ENCODE assay signal across 10 cellular contexts in the genomic region with DNA sequence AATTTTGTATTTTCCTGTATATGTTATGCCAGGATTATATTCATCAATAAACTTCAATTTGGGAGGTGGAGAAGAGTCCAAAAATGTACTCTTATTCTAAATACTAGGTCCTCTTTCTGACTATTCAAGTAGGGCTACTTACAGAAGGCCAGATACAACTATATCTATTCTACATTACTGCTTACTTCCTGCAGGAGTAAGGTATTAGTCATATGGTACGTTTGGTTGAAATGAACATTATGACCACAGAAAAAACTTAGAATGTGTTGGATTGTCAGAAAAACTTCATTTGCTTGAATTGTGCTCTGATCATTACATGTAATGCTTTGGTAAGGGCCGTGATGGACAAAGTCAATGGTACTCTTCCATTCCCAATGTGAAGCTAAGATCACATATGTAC. TPM values are rescaled to one million over a fixed set of nuclear protein-coding genes. Genes with fewer than 3 reads are reported as not detected.
DNase-seq lines count a peak whose midpoint lies in the region; ATAC-seq and TF ChIP-seq lines count a peak whose summit lies in the region.
"Had no signal": no experiment of that assay in that cellular context is flagged by ENCODE, and none has a peak within 500 bp of the region (broad histone marks: within the 10 kb centered on the region; RNA-seq: fewer than 3 reads in every experiment).

No MANE protein-coding gene starts in this region.

- H3K4me1 Mint-ChIP-seq in T-helper 1 cell treated with Interleukin-12 subunit alpha and Interleukin-12 subunit beta and Interleukin-4 antibody, amounts not matched to agents 30 μg/mL and 1 μg/mL, for 36 hours (ENCODE audit: low read depth): peaks cover 38% of the 10 kb centered on the region
- peaks cover 67 to 83% of the 10 kb centered on the region in 2 donors for H3K4me1 Mint-ChIP-seq in natural killer cell treated with Interleukin-12 subunit alpha and Interleukin-12 subunit beta and Interleukin-15 and Interleukin-18, amount 100 ng/mL, for 72 hours (ENCODE audit: low read depth in 2 of 2)

- peak overlapping the region; percentile 91 for H3K27ac Mint-ChIP-seq in T-helper 1 cell treated with Interleukin-12 subunit alpha and Interleukin-12 subunit beta and Interleukin-4 antibody, amounts not matched to agents 30 μg/mL and 1 μg/mL, for 36 hours
- peak overlapping the region; percentile 90 to 95 for H3K27ac Mint-ChIP-seq in natural killer cell treated with Interleukin-12 subunit alpha and Interleukin-12 subunit beta and Interleukin-15 and Interleukin-18, amount 100 ng/mL, for 72 hours
- H3K27ac Mint-ChIP-seq: endodermal cell had no signal

- H3K4me3 Mint-ChIP-seq in T-helper 1 cell treated with Interleukin-12 subunit alpha and Interleukin-12 subunit beta and Interleukin-4 antibody, amounts not matched to agents 30 μg/mL and 1 μg/mL, for 36 hours: peak overlapping the region; percentile 35
- peak overlapping the region; percentile 74 for H3K4me3 Mint-ChIP-seq in natural killer cell treated with Interleukin-12 subunit alpha and Interleukin-12 subunit beta and Interleukin-15 and Interleukin-18, amount 100 ng/mL, for 72 hours
- H3K4me3 Mint-ChIP-seq: endodermal cell had no signal

- TF ChIP-seq CTCF in omental fat pad (IDR thresholded peaks at IDR 0.05): no peak

- DNase-seq in natural killer cell treated with Interleukin-12 subunit alpha and Interleukin-12 subunit beta and Interleukin-15 and Interleukin-18, amount 100 ng/mL, for 72 hours (ENCODE audit: low spot score): no peak
- DNase-seq in hypothalamus (lab: John Stamatoyannopoulos, UW): no peak
- DNase-seq in head of caudate nucleus: no peak
- no peak for DNase-seq in omental fat pad (ENCODE audit: low spot score)
- DNase-seq: endodermal cell, left lung, PC-9 had no signal

- intact Hi-C loops in head of caudate nucleus (cut with DNase I): no loop called here

- H3K27me3 Mint-ChIP-seq in T-helper 1 cell treated with Interleukin-12 subunit alpha and Interleukin-12 subunit beta and Interleukin-4 antibody, amounts not matched to agents 30 μg/mL and 1 μg/mL, for 36 hours (ENCODE audit: low read depth): no peaks in the 10 kb centered on the region
- no peaks in the 10 kb centered on the region for H3K27me3 Mint-ChIP-seq in natural killer cell treated with Interleukin-12 subunit alpha and Interleukin-12 subunit beta and Interleukin-15 and Interleukin-18, amount 100 ng/mL, for 72 hours

- ATAC-seq in GM18909 (IDR thresholded peaks at IDR 0.05; ENCODE audit: poor library complexity, unreplicated experiment): peak; percentile 34
- peak; percentile 58 for ATAC-seq in HG02870 (IDR thresholded peaks at IDR 0.05; ENCODE audit: unreplicated experiment)
- peak; percentile 30 to 71 for ATAC-seq in natural killer cell treated with Interleukin-12 subunit alpha and Interleukin-12 subunit beta and Interleukin-15 and Interleukin-18, amount 100 ng/mL, for 72 hours
- ATAC-seq in omental fat pad (ENCODE audit: low FRiP score): no peak
- ATAC-seq: left lung had no signal

- H3K36me3 Mint-ChIP-seq in T-helper 1 cell treated with Interleukin-12 subunit alpha and Interleukin-12 subunit beta and Interleukin-4 antibody, amounts not matched to agents 30 μg/mL and 1 μg/mL, for 36 hours (ENCODE audit: low read depth): peaks cover 49% of the 10 kb centered on the region
- peaks cover 24% of the 10 kb centered on the region for H3K36me3 Mint-ChIP-seq in natural killer cell treated with Interleukin-12 subunit alpha and Interleukin-12 subunit beta and Interleukin-15 and Interleukin-18, amount 100 ng/mL, for 72 hours

- no peaks in the 10 kb centered on the region for H3K9me3 Mint-ChIP-seq in T-helper 1 cell treated with Interleukin-12 subunit alpha and Interleukin-12 subunit beta and Interleukin-4 antibody, amounts not matched to agents 30 μg/mL and 1 μg/mL, for 36 hours
- no peaks in the 10 kb centered on the region for H3K9me3 Mint-ChIP-seq in natural killer cell treated with Interleukin-12 subunit alpha and Interleukin-12 subunit beta and Interleukin-15 and Interleukin-18, amount 100 ng/mL, for 72 hours
- H3K9me3 Mint-ChIP-seq: endodermal cell had no signal

RNA-seq across cellular contexts. Expression of a gene that starts 35.0 kb away (rescaled TPM):
- total RNA-seq in natural killer cell treated with Interleukin-12 subunit alpha and Interleukin-12 subunit beta and Interleukin-15 and Interleukin-18, amount 100 ng/mL, for 72 hours: 100 to 1,000 TPM; 133 to 241 TPM
- 10 to 100 TPM in 2 of 4 donors, 1 to 10 TPM in 2; 4.6 to 29.4 (median 10.5) TPM for total RNA-seq in omental fat pad

Comparison
In these comparisons a context has a peak if more than half of its experiments do, and no peak if none do; other contexts are left out.
1. RNA of a gene that starts 35.0 kb away (total RNA-seq): 133 to 241 TPM in natural killer cell treated with Interleukin-12 subunit alpha and Interleukin-12 subunit beta and Interleukin-15 and Interleukin-18, amount 100 ng/mL, for 72 hours; 4.6 to 29.4 TPM in omental fat pad; every median in the first group is over 4 times any median in the second.